22 cellular contexts compared by ENCODE assay signal in the genomic region with DNA sequence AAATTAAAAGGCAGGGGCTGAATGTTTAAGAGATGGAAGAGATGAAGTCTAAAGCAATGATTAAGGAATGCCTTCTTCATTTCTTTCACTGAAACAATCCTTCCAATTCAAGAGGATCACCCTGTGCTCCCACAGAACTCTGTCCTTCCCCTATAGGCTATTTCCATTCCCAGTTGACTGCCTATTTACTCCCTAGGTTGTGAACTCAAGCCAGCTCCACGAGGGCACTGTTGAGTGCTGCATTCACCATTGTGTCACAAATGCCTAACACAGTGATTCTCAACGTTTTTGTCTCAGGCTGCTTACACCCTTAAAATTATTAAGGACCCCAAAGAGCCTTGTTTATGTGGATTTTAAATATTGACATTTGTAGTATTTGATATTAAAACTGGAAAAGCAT.
"Had no signal": no experiment of that assay in that cellular context is flagged by ENCODE, and none has a peak within 500 bp of the region (broad histone marks: within the 10 kb centered on the region; RNA-seq: fewer than 3 reads in every experiment).

No MANE protein-coding gene starts in this region.

- H3K4me3 ChIP-seq: dorsolateral prefrontal cortex, esophagus muscularis mucosa, gastrocnemius medialis, lung, spleen, testis, transverse colon had no signal

- H3K27ac Mint-ChIP-seq: naive thymus-derived CD4-positive, alpha-beta T cell; nephron progenitor cell; stimulated activated memory B cell treated with anti-CD40 and anti-IgM and Interleukin-4, amounts not matched to agents 10 μg/mL and 1 μg/mL and 100 μg/mL, for 72 hours; stimulated activated naive CD8-positive, alpha-beta T cell treated with anti-CD3 and anti-CD28 coated beads, Interleukin-15, Interleukin-2, amounts not matched to agents 100 ng/mL and 50 ng/mL, for 24 hours had no signal

- H3K36me3 ChIP-seq: esophagus muscularis mucosa, gastrocnemius medialis, neutrophil, spleen, transverse colon had no signal

- H3K4me1 ChIP-seq: esophagus muscularis mucosa, gastrocnemius medialis, testis had no signal

- H3K4me3 Mint-ChIP-seq: naive thymus-derived CD4-positive, alpha-beta T cell; nephron progenitor cell; stimulated activated memory B cell treated with anti-CD40 and anti-IgM and Interleukin-4, amounts not matched to agents 10 μg/mL and 1 μg/mL and 100 μg/mL, for 72 hours; stimulated activated naive CD8-positive, alpha-beta T cell treated with anti-CD3 and anti-CD28 coated beads, Interleukin-15, Interleukin-2, amounts not matched to agents 100 ng/mL and 50 ng/mL, for 24 hours had no signal

- H3K9me3 ChIP-seq: esophagus muscularis mucosa, gastrocnemius medialis, neutrophil, spleen, testis, transverse colon had no signal

- H3K27ac ChIP-seq: epithelial cell of prostate, esophagus muscularis mucosa, gastrocnemius medialis, neutrophil, spleen, testis, transverse colon had no signal

- H3K36me3 Mint-ChIP-seq: naive thymus-derived CD4-positive, alpha-beta T cell; stimulated activated memory B cell treated with anti-CD40 and anti-IgM and Interleukin-4, amounts not matched to agents 10 μg/mL and 1 μg/mL and 100 μg/mL, for 72 hours had no signal

- H3K27me3 ChIP-seq: dorsolateral prefrontal cortex, esophagus muscularis mucosa, gastrocnemius medialis, neutrophil, spleen, testis, transverse colon had no signal

- H3K9me3 Mint-ChIP-seq: naive thymus-derived CD4-positive, alpha-beta T cell; nephron progenitor cell; stimulated activated memory B cell treated with anti-CD40 and anti-IgM and Interleukin-4, amounts not matched to agents 10 μg/mL and 1 μg/mL and 100 μg/mL, for 72 hours; stimulated activated naive CD8-positive, alpha-beta T cell treated with anti-CD3 and anti-CD28 coated beads, Interleukin-15, Interleukin-2, amounts not matched to agents 100 ng/mL and 50 ng/mL, for 24 hours had no signal

- H3K27me3 Mint-ChIP-seq: stimulated activated naive CD8-positive, alpha-beta T cell treated with anti-CD3 and anti-CD28 coated beads, Interleukin-15, Interleukin-2, amounts not matched to agents 100 ng/mL and 50 ng/mL, for 24 hours had no signal

- ATAC-seq: gastrocnemius medialis; left ventricle myocardium superior; naive thymus-derived CD4-positive, alpha-beta T cell; sciatic nerve; stimulated activated memory B cell treated with anti-CD40 and anti-IgM and Interleukin-4, amounts not matched to agents 10 μg/mL and 1 μg/mL and 100 μg/mL, for 72 hours had no signal

- DNase-seq: cortex of kidney; effector CD8-positive, alpha-beta T cell; gastrocnemius medialis; kidney; left cardiac atrium; left ventricle myocardium superior; naive thymus-derived CD4-positive, alpha-beta T cell; nephron progenitor cell; spleen; stimulated activated CD4-positive, alpha-beta T cell treated with anti-CD3 and anti-CD28 coated beads, Interleukin-15, amount 100 ng/mL, for 24 hours; stimulated activated CD4-positive, alpha-beta T cell treated with anti-CD3 and anti-CD28 coated beads, Interleukin-1b, Interleukin-23, amount 100 ng/mL, for 48 hours; stimulated activated CD4-positive, alpha-beta T cell treated with anti-CD3 and anti-CD28 coated beads, Interleukin-4, amount 100 ng/mL, for 24 hours; testis; transverse colon had no signal
